In genomic region chr2:46230115-46230571, GRCh38 we compare ENCODE assay signal across 1 cellular context.
TF ChIP-seq lines count a peak whose summit lies in the region.

No MANE protein-coding gene starts in this region.

TF ChIP-seq in GM23338, 12 proteins besides CTCF, POLR2A, EP300 and RAD21 (continued from another document):
- TF ChIP-seq ZNF462 (CRISPR knock-in tag; IDR thresholded peaks at IDR 0.05) = no peak
